ENCODE assay signal across 8 cellular contexts in genomic region chr20:1328680-1329330, GRCh38. TPM values are rescaled to one million over a fixed set of nuclear protein-coding genes. Genes with fewer than 3 reads are reported as not detected.
DNase-seq lines count a peak whose midpoint lies in the region; ATAC-seq, FAIRE-seq and TF ChIP-seq lines count a peak whose summit lies in the region.

SDCBP2 (minus strand) TSS chr20:1329139; CDS start chr20:1320416, 8,723 bp downstream.

- H3K4me3 Mint-ChIP-seq in astrocyte (ENCODE audit: unreplicated experiment): peak within 1 kb of the TSS; percentile 70

- FAIRE-seq in astrocyte (lab: Jason Lieb, UNC): no peak

- no CpG with 5 or more reads among the region's 8 CpGs for WGBS in mesendoderm (ENCODE audit: extremely low coverage, insufficient coverage, low lambda C conversion rate)

- DNase-seq in right atrium auricular region (ENCODE audit: low spot score) (peak; percentile 56), left cardiac atrium (no peak), astrocyte (ENCODE audit: low read depth) (no peak), mesendoderm (no peak), ureter (ENCODE audit: low spot score) (peak; percentile 81), SHP77 (lab: John Stamatoyannopoulos, UW) (no peak), SK-N-DZ (ENCODE audit: low spot score) (no peak)
- no peak for DNase-seq in activated CD4-positive, CD25-positive, alpha-beta regulatory T cell (lab: John Stamatoyannopoulos, UW)

- no peak within 1 kb of the TSS for H4K8ac ChIP-seq in mesendoderm (ENCODE audit: low read depth, low read length)

- no peak within 1 kb of the TSS for H4K5ac ChIP-seq in mesendoderm (ENCODE audit: low read length)

- H3K9ac ChIP-seq in astrocyte (ENCODE audit: low read length): peak within 1 kb of the TSS; percentile 11
- no peak within 1 kb of the TSS for H3K9ac ChIP-seq in mesendoderm (ENCODE audit: low read length)

- TF ChIP-seq CTCF in right atrium auricular region (IDR thresholded peaks at IDR 0.05): no peak
- no peak for TF ChIP-seq CTCF in astrocyte (IDR thresholded peaks at IDR 0.05; ENCODE audit: insufficient read depth, low read depth, low read length)

- H3K23ac ChIP-seq in mesendoderm (ENCODE audit: low read length): no peak within 1 kb of the TSS

- H2AK5ac ChIP-seq in mesendoderm (ENCODE audit: low read length): no peak within 1 kb of the TSS

- peaks cover 9% of the 10 kb centered on the region for H3K36me3 Mint-ChIP-seq in astrocyte (ENCODE audit: low read depth, unreplicated experiment)

- H3K4me3 ChIP-seq in right atrium auricular region (no peak within 1 kb of the TSS), astrocyte (ENCODE audit: insufficient read depth, low read depth, low read length) (no peak within 1 kb of the TSS), mesendoderm (ENCODE audit: low read length) (no peak within 1 kb of the TSS)

- H3K4me1 Mint-ChIP-seq in astrocyte (ENCODE audit: low read depth, unreplicated experiment): peaks cover 14% of the 10 kb centered on the region

- H3K4me1 ChIP-seq in right atrium auricular region (peaks cover 0 to 75% of the 10 kb centered on the region in 2 donors), astrocyte (ENCODE audit: insufficient read depth, low read length) (peaks cover 34% of the 10 kb centered on the region), mesendoderm (ENCODE audit: control insufficient read depth, low read depth, low read length) (peaks cover 5% of the 10 kb centered on the region)

- H3K79me2 ChIP-seq in astrocyte (ENCODE audit: insufficient read depth, low read length): peaks cover 76% of the 10 kb centered on the region
- H3K79me2 ChIP-seq in mesendoderm (ENCODE audit: control insufficient read depth, insufficient read depth, low read length): peaks cover 28% of the 10 kb centered on the region

- no peaks in the 10 kb centered on the region for H3K9me3 Mint-ChIP-seq in astrocyte (ENCODE audit: unreplicated experiment)

- H3K79me1 ChIP-seq in mesendoderm (ENCODE audit: low read length): peaks cover 42% of the 10 kb centered on the region

- no peak within 1 kb of the TSS for H2BK5ac ChIP-seq in mesendoderm (ENCODE audit: low read length)

- peak within 1 kb of the TSS; percentile 7 for H3K56ac ChIP-seq in mesendoderm (ENCODE audit: low read length)

- no peak for ATAC-seq in left cardiac atrium

- H3K27me3 ChIP-seq in right atrium auricular region (no peaks in the 10 kb centered on the region), astrocyte (ENCODE audit: insufficient read depth, low read length) (no peaks in the 10 kb centered on the region), mesendoderm (ENCODE audit: insufficient read depth, low read length, poor library complexity) (no peaks in the 10 kb centered on the region)

- peak within 1 kb of the TSS; percentile 99 for H3K27ac ChIP-seq in right atrium auricular region
- no peak within 1 kb of the TSS for H3K27ac ChIP-seq in astrocyte (ENCODE audit: low read depth, low read length)
- no peak within 1 kb of the TSS for H3K27ac ChIP-seq in mesendoderm (ENCODE audit: low read depth, low read length)

- H3K36me3 ChIP-seq in right atrium auricular region (no peaks in the 10 kb centered on the region), astrocyte (ENCODE audit: insufficient read depth, low read length) (no peaks in the 10 kb centered on the region), mesendoderm (ENCODE audit: control insufficient read depth, insufficient read depth, low read length) (no peaks in the 10 kb centered on the region)

- peaks cover 65% of the 10 kb centered on the region for H4K20me1 ChIP-seq in astrocyte (ENCODE audit: insufficient read depth, low read length)

- H2BK15ac ChIP-seq in mesendoderm (replicated peaks; ENCODE audit: low read depth): no peak within 1 kb of the TSS

- intact Hi-C loops in left cardiac atrium (cut with DNase I): no loop called here

- H3K4ac ChIP-seq in mesendoderm (ENCODE audit: low read depth, low read length): no peak within 1 kb of the TSS

- H3K18ac ChIP-seq in mesendoderm (ENCODE audit: low read length): no peak within 1 kb of the TSS

- peak within 1 kb of the TSS; percentile 95 for H3K4me2 ChIP-seq in astrocyte (ENCODE audit: low read length)
- no peak within 1 kb of the TSS for H3K4me2 ChIP-seq in mesendoderm (ENCODE audit: low read length)

- H2AFZ ChIP-seq in astrocyte (ENCODE audit: low read depth, low read length): no peak within 1 kb of the TSS

- H2BK120ac ChIP-seq in mesendoderm (ENCODE audit: low read depth, low read length): no peak within 1 kb of the TSS

- no peaks in the 10 kb centered on the region for H3K27me3 Mint-ChIP-seq in astrocyte (ENCODE audit: low read depth, unreplicated experiment)

- H3K9me3 ChIP-seq in right atrium auricular region (no peaks in the 10 kb centered on the region), astrocyte (ENCODE audit: insufficient read depth, low read depth, low read length) (no peaks in the 10 kb centered on the region)

- peak within 1 kb of the TSS; percentile 94 for H3K27ac Mint-ChIP-seq in astrocyte (ENCODE audit: unreplicated experiment)

RNA-seq across cellular contexts. Expression of gene SDCBP2, which starts in this region (rescaled TPM):
- total RNA-seq in right atrium auricular region: 1 to 10 TPM; 2.9 to 3.9 TPM
- 1 to 10 TPM; 1.4 to 4.4 TPM for total RNA-seq in left cardiac atrium
- total RNA-seq in astrocyte: 4.6 and 4.8 TPM in 2 replicates
- polyA plus RNA-seq in mesendoderm (2013, experiment 1 of 2): 1.2 TPM
- polyA plus RNA-seq in mesendoderm (2013, experiment 2 of 2): 1.1 TPM
- 15.2 TPM for total RNA-seq in ureter
- polyA plus RNA-seq in SK-N-DZ (2014; cell fraction: cytosol; rRNA removed): 1.3 and 1.9 TPM in 2 replicates
- polyA plus RNA-seq in SK-N-DZ (2014; cell fraction: nucleus; rRNA removed): 1.4 and 3.5 TPM in 2 replicates

Comparison
In these comparisons a context has a peak if more than half of its experiments do, and no peak if none do; other contexts are left out.
1. DNase-seq: peak in right atrium auricular region (single experiment) and ureter (single experiment); none in left cardiac atrium (single experiment), astrocyte (single experiment), mesendoderm (single experiment), SHP77 (0 of 2), activated CD4-positive, CD25-positive, alpha-beta regulatory T cell (0 of 4) and SK-N-DZ (single experiment).
2. H3K27ac ChIP-seq: peak in right atrium auricular region (2 of 2); none in astrocyte (single experiment) and mesendoderm (single experiment).